Comparison of ENCODE assay signal across 1 cellular context in the genomic region with DNA sequence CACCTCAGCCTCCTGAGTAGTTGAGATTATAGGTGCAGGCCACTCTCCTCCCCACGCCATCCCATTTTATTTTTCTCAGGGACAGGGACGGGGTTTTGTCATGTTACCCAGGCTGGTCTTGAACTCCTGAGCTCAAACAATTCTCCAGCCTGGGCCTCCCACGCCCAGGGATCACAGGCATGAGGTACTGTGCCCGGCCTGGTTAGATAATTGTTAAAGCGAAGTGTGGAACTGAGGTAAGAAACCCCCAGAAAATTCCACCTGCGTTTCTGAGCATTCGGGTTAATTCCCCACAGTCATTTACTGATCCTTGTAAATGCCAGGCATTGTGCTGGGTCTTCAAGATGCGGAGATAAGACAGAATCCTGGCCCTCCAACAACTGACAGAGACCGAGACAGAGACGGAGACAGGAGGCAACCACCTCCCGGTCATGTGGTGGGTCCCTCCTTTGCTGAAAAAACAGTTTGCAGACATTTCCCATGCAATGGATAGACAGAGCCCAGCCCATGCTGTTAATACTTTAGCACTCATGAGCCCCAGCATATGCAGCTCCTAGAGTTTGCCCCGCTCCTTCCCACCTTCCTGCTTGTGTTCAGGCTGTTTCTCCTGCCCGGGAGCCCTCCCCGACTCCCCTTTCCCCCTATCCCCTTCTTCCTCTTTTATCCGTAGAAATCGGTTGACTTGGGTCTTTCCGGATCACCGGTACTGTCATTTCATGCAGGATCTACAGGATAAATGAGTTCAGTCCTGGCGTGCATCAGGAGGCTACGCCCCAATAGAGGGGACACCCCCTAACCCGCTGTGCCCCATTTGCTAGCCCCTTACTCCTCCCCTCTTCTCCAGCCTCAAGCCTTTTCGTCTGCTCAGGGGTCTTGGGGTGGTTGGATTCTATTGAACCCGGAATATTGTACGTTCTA.
TF ChIP-seq lines count a peak whose summit lies in the region.

No MANE protein-coding gene starts in this region.

TF ChIP-seq in HepG2, 621 proteins besides CTCF, POLR2A, EP300 and RAD21 (continued from another document):
- TF ChIP-seq, protein P1, sequence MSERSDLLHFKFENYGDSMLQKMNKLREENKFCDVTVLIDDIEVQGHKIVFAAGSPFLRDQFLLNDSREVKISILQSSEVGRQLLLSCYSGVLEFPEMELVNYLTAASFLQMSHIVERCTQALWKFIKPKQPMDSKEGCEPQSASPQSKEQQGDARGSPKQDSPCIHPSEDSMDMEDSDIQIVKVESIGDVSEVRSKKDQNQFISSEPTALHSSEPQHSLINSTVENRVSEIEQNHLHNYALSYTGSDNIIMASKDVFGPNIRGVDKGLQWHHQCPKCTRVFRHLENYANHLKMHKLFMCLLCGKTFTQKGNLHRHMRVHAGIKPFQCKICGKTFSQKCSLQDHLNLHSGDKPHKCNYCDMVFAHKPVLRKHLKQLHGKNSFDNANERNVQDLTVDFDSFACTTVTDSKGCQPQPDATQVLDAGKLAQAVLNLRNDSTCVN (CRISPR knock-in tag; IDR thresholded peaks at IDR 0.05; ENCODE audit: borderline replicate concordance), result 0 out of 2 replicates have a peak, but pooled peaks have one; percentile 13
- TF ChIP-seq TBX3 (IDR thresholded peaks at IDR 0.05; ENCODE audit: borderline replicate concordance) (no peak), SOX6 (IDR thresholded peaks at IDR 0.05) (no peak), SOX6 (CRISPR knock-in tag; IDR thresholded peaks at IDR 0.05) (0 out of 2 replicates have a peak, but pooled peaks have one; percentile 52), UBTF (CRISPR knock-in tag; IDR thresholded peaks at IDR 0.05) (0 out of 2 replicates have a peak, but pooled peaks have one; percentile 23), ARID5B (CRISPR knock-in tag; IDR thresholded peaks at IDR 0.05) (no peak), ZMAT3 (CRISPR knock-in tag; conservative IDR thresholded peaks at IDR 0.05) (0 out of 2 replicates have a peak, but pooled peaks have one; percentile 2), ZNF746 (CRISPR knock-in tag; IDR thresholded peaks at IDR 0.05) (0 out of 2 replicates have a peak, but pooled peaks have one; percentile 36), TEAD3 (CRISPR knock-in tag; optimal IDR thresholded peaks at IDR 0.05; ENCODE audit: borderline replicate concordance) (peak; percentile 21), GFI1 (CRISPR knock-in tag; IDR thresholded peaks at IDR 0.05; ENCODE audit: borderline replicate concordance) (0 out of 2 replicates have a peak, but pooled peaks have one; percentile 26), NAIF1 (CRISPR knock-in tag; IDR thresholded peaks at IDR 0.05; ENCODE audit: borderline replicate concordance) (peak; percentile 66; the same call in 1 of the 2 replicates), ZNF615 (CRISPR knock-in tag; IDR thresholded peaks at IDR 0.05; ENCODE audit: borderline replicate concordance) (0 out of 2 replicates have a peak, but pooled peaks have one; percentile 20), ZNF501 (CRISPR knock-in tag; IDR thresholded peaks at IDR 0.05) (0 out of 2 replicates have a peak, but pooled peaks have one; percentile 27), CCDC6 (CRISPR knock-in tag; IDR thresholded peaks at IDR 0.05) (0 out of 2 replicates have a peak, but pooled peaks have one; percentile 40), ZNF205 (CRISPR knock-in tag; IDR thresholded peaks at IDR 0.05) (no peak), ZMYM3 (CRISPR knock-in tag; IDR thresholded peaks at IDR 0.05) (peak; percentile 83), ZNF251 (CRISPR knock-in tag; IDR thresholded peaks at IDR 0.05) (no peak), ZNF121 (CRISPR knock-in tag; IDR thresholded peaks at IDR 0.05) (0 out of 2 replicates have a peak, but pooled peaks have one; percentile 9), ZNF788 (CRISPR knock-in tag; IDR thresholded peaks at IDR 0.05; ENCODE audit: borderline replicate concordance) (0 out of 2 replicates have a peak, but pooled peaks have one; percentile 28)
- TF ChIP-seq, protein P2, sequence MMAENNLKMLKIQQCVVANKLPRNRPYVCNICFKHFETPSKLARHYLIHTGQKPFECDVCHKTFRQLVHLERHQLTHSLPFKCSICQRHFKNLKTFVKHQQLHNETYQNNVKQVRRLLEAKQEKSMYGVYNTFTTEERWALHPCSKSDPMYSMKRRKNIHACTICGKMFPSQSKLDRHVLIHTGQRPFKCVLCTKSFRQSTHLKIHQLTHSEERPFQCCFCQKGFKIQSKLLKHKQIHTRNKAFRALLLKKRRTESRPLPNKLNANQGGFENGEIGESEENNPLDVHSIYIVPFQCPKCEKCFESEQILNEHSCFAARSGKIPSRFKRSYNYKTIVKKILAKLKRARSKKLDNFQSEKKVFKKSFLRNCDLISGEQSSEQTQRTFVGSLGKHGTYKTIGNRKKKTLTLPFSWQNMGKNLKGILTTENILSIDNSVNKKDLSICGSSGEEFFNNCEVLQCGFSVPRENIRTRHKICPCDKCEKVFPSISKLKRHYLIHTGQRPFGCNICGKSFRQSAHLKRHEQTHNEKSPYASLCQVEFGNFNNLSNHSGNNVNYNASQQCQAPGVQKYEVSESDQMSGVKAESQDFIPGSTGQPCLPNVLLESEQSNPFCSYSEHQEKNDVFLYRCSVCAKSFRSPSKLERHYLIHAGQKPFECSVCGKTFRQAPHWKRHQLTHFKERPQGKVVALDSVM (CRISPR knock-in tag; IDR thresholded peaks at IDR 0.05), result peak; percentile 97
- TF ChIP-seq, protein P3, sequence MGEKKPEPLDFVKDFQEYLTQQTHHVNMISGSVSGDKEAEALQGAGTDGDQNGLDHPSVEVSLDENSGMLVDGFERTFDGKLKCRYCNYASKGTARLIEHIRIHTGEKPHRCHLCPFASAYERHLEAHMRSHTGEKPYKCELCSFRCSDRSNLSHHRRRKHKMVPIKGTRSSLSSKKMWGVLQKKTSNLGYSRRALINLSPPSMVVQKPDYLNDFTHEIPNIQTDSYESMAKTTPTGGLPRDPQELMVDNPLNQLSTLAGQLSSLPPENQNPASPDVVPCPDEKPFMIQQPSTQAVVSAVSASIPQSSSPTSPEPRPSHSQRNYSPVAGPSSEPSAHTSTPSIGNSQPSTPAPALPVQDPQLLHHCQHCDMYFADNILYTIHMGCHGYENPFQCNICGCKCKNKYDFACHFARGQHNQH (CRISPR knock-in tag; IDR thresholded peaks at IDR 0.05), result no peak
- TF ChIP-seq, protein P4, sequence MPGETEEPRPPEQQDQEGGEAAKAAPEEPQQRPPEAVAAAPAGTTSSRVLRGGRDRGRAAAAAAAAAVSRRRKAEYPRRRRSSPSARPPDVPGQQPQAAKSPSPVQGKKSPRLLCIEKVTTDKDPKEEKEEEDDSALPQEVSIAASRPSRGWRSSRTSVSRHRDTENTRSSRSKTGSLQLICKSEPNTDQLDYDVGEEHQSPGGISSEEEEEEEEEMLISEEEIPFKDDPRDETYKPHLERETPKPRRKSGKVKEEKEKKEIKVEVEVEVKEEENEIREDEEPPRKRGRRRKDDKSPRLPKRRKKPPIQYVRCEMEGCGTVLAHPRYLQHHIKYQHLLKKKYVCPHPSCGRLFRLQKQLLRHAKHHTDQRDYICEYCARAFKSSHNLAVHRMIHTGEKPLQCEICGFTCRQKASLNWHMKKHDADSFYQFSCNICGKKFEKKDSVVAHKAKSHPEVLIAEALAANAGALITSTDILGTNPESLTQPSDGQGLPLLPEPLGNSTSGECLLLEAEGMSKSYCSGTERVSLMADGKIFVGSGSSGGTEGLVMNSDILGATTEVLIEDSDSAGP (CRISPR knock-in tag; IDR thresholded peaks at IDR 0.05; ENCODE audit: borderline replicate concordance), result 0 out of 2 replicates have a peak, but pooled peaks have one; percentile 36
